11 cellular contexts compared by ENCODE assay signal in genomic region chr9:126513159-126514036, GRCh38.
DNase-seq lines count a peak whose midpoint lies in the region; ATAC-seq, FAIRE-seq and TF ChIP-seq lines count a peak whose summit lies in the region.
"Had no signal": no experiment of that assay in that cellular context is flagged by ENCODE, and none has a peak within 500 bp of the region (broad histone marks: within the 10 kb centered on the region; RNA-seq: fewer than 3 reads in every experiment).

No MANE protein-coding gene starts in this region.

- H3K18ac ChIP-seq in H1 (ENCODE audit: extremely low read depth, low read length), result peak overlapping the region; percentile 83

- TF ChIP-seq CTCF in CD8-positive, alpha-beta T cell (IDR thresholded peaks at IDR 0.05), result no peak
- peak in 1 of 3 experiments; percentile 16; a peak in 1 of 4 replicates for TF ChIP-seq CTCF in H1 (IDR thresholded peaks at IDR 0.05; ENCODE audit: control extremely low read depth in 1 of 3, insufficient read depth in 1 of 3, low read depth in 1 of 3, low read length in 3 of 3)
- TF ChIP-seq CTCF in neural progenitor cell (IDR thresholded peaks at IDR 0.05), result no peak

- CTCF ChIA-PET in CD8-positive, alpha-beta T cell (lab: Charles Lee), result interaction anchor here (0.6 to 17.0 kb wide), 6 partner anchors 9 to 48 kb away, joined by 3 to 150 read pairs (median 6); no protein-coding TSS in a partner anchor
- CTCF ChIA-PET in H1 (lab: Charles Lee; ENCODE audit: partially characterized antibody), result interaction anchor here (0.9 to 24.3 kb wide), 13 partner anchors 9 to 268 kb away, joined by 3 to 343 read pairs (median 7); no protein-coding TSS in a partner anchor

- no peak for TF ChIP-seq EP300 in H1 (IDR thresholded peaks at IDR 0.05; ENCODE audit: borderline replicate concordance in 1 of 2, low read depth in 2 of 2, low read length in 2 of 2)

- peaks cover 15% of the 10 kb centered on the region for H3K27me3 ChIP-seq in CD8-positive, alpha-beta T cell (ENCODE audit: insufficient read depth, low read length)
- H3K27me3 ChIP-seq in H1 (replicated peaks in 1 of 4; ENCODE audit: control insufficient read depth in 3 of 4, extremely low read depth in 1 of 4, insufficient read depth in 3 of 4, low read length in 3 of 4) (peaks cover 0 to 12% (median 7%) of the 10 kb centered on the region in 4 experiments; a peak in 4 of 7 replicates), neural progenitor cell (peaks cover 40% of the 10 kb centered on the region)

- no peaks in the 10 kb centered on the region for H3K36me3 Mint-ChIP-seq in CD8-positive, alpha-beta T cell
- H3K36me3 Mint-ChIP-seq in neural progenitor cell, result no peaks in the 10 kb centered on the region

- no peak for DNase-seq in CD8-positive, alpha-beta T cell
- DNase-seq in HuH-7 (ENCODE audit: low spot score), result peak; percentile 61
- no peak for DNase-seq in H1 (ENCODE audit: low read depth in 1 of 2, low spot score in 2 of 2)
- DNase-seq in neural progenitor cell (ENCODE audit: low spot score), result no peak
- DNase-seq in amygdala (lab: John Stamatoyannopoulos, UW), result no peak
- no peak for DNase-seq in stimulated activated CD4-positive, alpha-beta T cell treated with anti-CD3 and anti-CD28 coated beads, Interleukin-15, amount 100 ng/mL, for 24 hours
- DNase-seq: NCI-H1048 had no signal

- no peak overlapping the region for H3K4me3 ChIP-seq in CD8-positive, alpha-beta T cell (ENCODE audit: low read depth, low read length)
- peak overlapping the region in 1 of 4 experiments; percentile 50; a peak in 2 of 8 replicates for H3K4me3 ChIP-seq in H1 (ENCODE audit: extremely low read depth in 1 of 4, insufficient read depth in 2 of 4, low read depth in 3 of 4, low read length in 4 of 4)
- peak overlapping the region; percentile 27 for H3K4me3 ChIP-seq in neural progenitor cell
- H3K4me3 ChIP-seq: mucosa of descending colon, prostate gland had no signal

- H3K4me3 Mint-ChIP-seq in CD8-positive, alpha-beta T cell, result peak overlapping the region; percentile 8
- peak overlapping the region; percentile 65 for H3K4me3 Mint-ChIP-seq in neural progenitor cell

- peak overlapping the region; percentile 60 for H4K5ac ChIP-seq in H1 (ENCODE audit: insufficient read length, low read depth, low read length)

- no peaks in the 10 kb centered on the region for H3K79me1 ChIP-seq in H1 (ENCODE audit: low read depth, low read length)

- no peaks in the 10 kb centered on the region for H3K9me3 Mint-ChIP-seq in CD8-positive, alpha-beta T cell
- H3K9me3 Mint-ChIP-seq in neural progenitor cell, result no peaks in the 10 kb centered on the region

- no peak overlapping the region for H3K14ac ChIP-seq in H1 (ENCODE audit: insufficient read length)

- peak; percentile 60 for FAIRE-seq in H1 (lab: Jason Lieb, UNC)

- peak overlapping the region; percentile 80; the same call in 1 of the 2 replicates for H2BK5ac ChIP-seq in H1 (ENCODE audit: low read depth, low read length)

- peaks cover 17% of the 10 kb centered on the region for H3K4me1 ChIP-seq in CD8-positive, alpha-beta T cell (ENCODE audit: insufficient read depth, low read length)
- H3K4me1 ChIP-seq in H1 (replicated peaks in 1 of 4; ENCODE audit: control insufficient read depth in 3 of 4, insufficient read depth in 4 of 4, low read length in 3 of 4) (peaks cover 0 to 12% (median 8%) of the 10 kb centered on the region in 4 experiments; a peak in 6 of 7 replicates), neural progenitor cell (peaks cover 28% of the 10 kb centered on the region)
- H3K4me1 ChIP-seq: prostate gland had no signal

- H3K27ac ChIP-seq in CD8-positive, alpha-beta T cell (ENCODE audit: low read depth, low read length), result no peak overlapping the region
- H3K27ac ChIP-seq in H1 (ENCODE audit: low read depth, low read length) (no peak overlapping the region), neural progenitor cell (no peak overlapping the region)
- H3K27ac ChIP-seq: prostate gland had no signal

- H2BK120ac ChIP-seq in H1 (replicated peaks; ENCODE audit: low read depth, low read length), result peak overlapping the region; percentile 83

- H2BK15ac ChIP-seq in H1 (ENCODE audit: low read length), result no peak overlapping the region

- TF ChIP-seq POLR2A in H1 (IDR thresholded peaks at IDR 0.05; ENCODE audit: control extremely low read depth in 1 of 2, low read depth in 2 of 2, low read length in 2 of 2), result no peak

- H3K9ac ChIP-seq in H1 (replicated peaks in 1 of 4; ENCODE audit: extremely low read depth in 1 of 4, low read depth in 3 of 4, low read length in 3 of 4) (no peak overlapping the region), neural progenitor cell (no peak overlapping the region)

- no peak overlapping the region for H3K27ac Mint-ChIP-seq in CD8-positive, alpha-beta T cell
- H3K27ac Mint-ChIP-seq in neural progenitor cell, result no peak overlapping the region

- POLR2A ChIA-PET in CD8-positive, alpha-beta T cell (lab: Charles Lee), result interaction anchor here (1.0 kb wide), 1 partner anchor 45 kb away, joined by 3 read pairs; no protein-coding TSS in a partner anchor
- POLR2A ChIA-PET in H1 (lab: Charles Lee; ENCODE audit: partially characterized antibody), result interaction anchor here (1.2 to 1.9 kb wide), 5 partner anchors 12 to 72 kb away, joined by 3 to 6 read pairs (median 3); no protein-coding TSS in a partner anchor

- peaks cover 51% of the 10 kb centered on the region for H3K27me3 Mint-ChIP-seq in CD8-positive, alpha-beta T cell (ENCODE audit: low read depth)
- H3K27me3 Mint-ChIP-seq in neural progenitor cell (ENCODE audit: insufficient read depth, low read depth), result peaks cover 10% of the 10 kb centered on the region

- peak overlapping the region; percentile 99 for H3K4ac ChIP-seq in H1 (replicated peaks; ENCODE audit: insufficient read length, low read depth, low read length)

- no peak overlapping the region for H3K23ac ChIP-seq in H1 (ENCODE audit: insufficient read length)

- H3K23me2 ChIP-seq in H1 (ENCODE audit: low read depth, low read length), result peaks cover 5% of the 10 kb centered on the region; the same call in 1 of the 2 replicates

- H3K79me2 ChIP-seq in H1 (ENCODE audit: control insufficient read depth in 1 of 2, insufficient read depth in 2 of 2, low read length in 2 of 2) (no peaks in the 10 kb centered on the region), neural progenitor cell (ENCODE audit: low read depth) (no peaks in the 10 kb centered on the region)

- peak overlapping the region; percentile 5; the same call in 1 of the 2 replicates for H2AK5ac ChIP-seq in H1 (ENCODE audit: low read depth, low read length)

- H3F3A ChIP-seq in neural progenitor cell (ENCODE audit: low read depth), result peaks cover 26% of the 10 kb centered on the region

- peak overlapping the region; percentile 73 for H3K56ac ChIP-seq in H1 (replicated peaks; ENCODE audit: insufficient read length, low read depth, low read length)

- peak overlapping the region; percentile 95; the same call in 1 of the 2 replicates for H2BK20ac ChIP-seq in H1 (ENCODE audit: low read length)

- WGBS in H1 (ENCODE audit: extremely low coverage in 1 of 2, insufficient coverage in 1 of 2, insufficient read length in 1 of 2, insufficient replicate concordance in 2 of 2, low coverage in 1 of 2, low lambda C conversion rate in 2 of 2, missing lambda C conversion rate in 1 of 2), 2 experiments, result 61% methylated on average over 11 of the region's 13 CpGs; no CpG with 5 or more reads in 1 of the 2 experiments

- H3K4me1 Mint-ChIP-seq in CD8-positive, alpha-beta T cell (ENCODE audit: low read depth), result peaks cover 22% of the 10 kb centered on the region
- peaks cover 35% of the 10 kb centered on the region for H3K4me1 Mint-ChIP-seq in neural progenitor cell

- no peaks in the 10 kb centered on the region for H3K9me3 ChIP-seq in CD8-positive, alpha-beta T cell (ENCODE audit: low read length)
- H3K9me3 ChIP-seq in H1 (ENCODE audit: insufficient read depth in 2 of 2, low read depth in 1 of 2, low read length in 1 of 2) (no peaks in the 10 kb centered on the region), neural progenitor cell (ENCODE audit: low read depth) (no peaks in the 10 kb centered on the region)
- H3K9me3 ChIP-seq: mucosa of descending colon, prostate gland had no signal

- H2AFZ ChIP-seq in H1 (ENCODE audit: low read length) (peak overlapping the region; percentile 78), neural progenitor cell (replicated peaks) (peak overlapping the region; percentile 76)

- H3K4me2 ChIP-seq in H1 (ENCODE audit: insufficient read depth in 1 of 2, low read depth in 2 of 2, low read length in 2 of 2), result peak overlapping the region; percentile 58 to 64
- peak overlapping the region; percentile 70 for H3K4me2 ChIP-seq in neural progenitor cell

- peak overlapping the region; percentile 87; the same call in 1 of the 2 replicates for H2BK12ac ChIP-seq in H1 (ENCODE audit: low read depth, low read length)

- no peak for ATAC-seq in CD8-positive, alpha-beta T cell
- no peak for ATAC-seq in HG02885 (IDR thresholded peaks at IDR 0.05; ENCODE audit: poor library complexity, unreplicated experiment)
- no peak for ATAC-seq in HG03108 (IDR thresholded peaks at IDR 0.05; ENCODE audit: unreplicated experiment)

- H4K91ac ChIP-seq in H1 (replicated peaks; ENCODE audit: insufficient read length, low read length), result peak overlapping the region; percentile 89

- H4K20me1 ChIP-seq in H1 (replicated peaks in 1 of 2; ENCODE audit: control insufficient read depth in 1 of 2, insufficient read depth in 2 of 2, low read length in 2 of 2) (no peaks in the 10 kb centered on the region), neural progenitor cell (ENCODE audit: low read depth) (peaks cover 2% of the 10 kb centered on the region)

- no peak for TF ChIP-seq RAD21 in H1 (IDR thresholded peaks at IDR 0.05 in 1 of 2, conservative IDR thresholded peaks at IDR 0.05 in 1 of 2; ENCODE audit: low read depth in 2 of 2, low read length in 2 of 2)

- intact Hi-C loops in CD8-positive, alpha-beta T cell (cut with DNase I, micrococcal nuclease), result loop anchor here in 1 of 2 experiments (1.0 kb wide), 1 partner anchor 45 kb away; no protein-coding TSS in a partner anchor

- no peaks in the 10 kb centered on the region for H3K36me3 ChIP-seq in CD8-positive, alpha-beta T cell (ENCODE audit: insufficient read depth, low read length)
- H3K36me3 ChIP-seq in H1 (ENCODE audit: control insufficient read depth in 2 of 4, insufficient read depth in 4 of 4, low read length in 3 of 4), result no peaks in the 10 kb centered on the region
- no peaks in the 10 kb centered on the region for H3K36me3 ChIP-seq in neural progenitor cell
- H3K36me3 ChIP-seq: prostate gland had no signal

- peak overlapping the region; percentile 83; the same call in 1 of the 2 replicates for H4K8ac ChIP-seq in H1 (ENCODE audit: extremely low read depth, insufficient read depth, low read length)

TF ChIP-seq in H1, 55 proteins besides CTCF, POLR2A, EP300 and RAD21:
- TF ChIP-seq BCL11A (IDR thresholded peaks at IDR 0.05; ENCODE audit: low read depth in 2 of 2, low read length in 2 of 2), result no peak
- peak; percentile 87; the same call in 1 of the 2 replicates for TF ChIP-seq KDM1A (IDR thresholded peaks at IDR 0.05; ENCODE audit: borderline replicate concordance, low read length)
